In genomic region chr2:81171447-81171846, GRCh38 we compare ENCODE assay signal across 7 cellular contexts.
"Had no signal": no experiment of that assay in that cellular context is flagged by ENCODE, and none has a peak within 500 bp of the region (broad histone marks: within the 10 kb centered on the region; RNA-seq: fewer than 3 reads in every experiment).

No MANE protein-coding gene starts in this region.

- FAIRE-seq: HTR-8/SVneo, K562 had no signal

- DNase-seq: IMR-90, KBM-7, KG1 had no signal

- H3K27ac ChIP-seq: HL-60, KMS-11 had no signal

- ATAC-seq: K562 had no signal

- H3K9ac ChIP-seq: KMS-11 had no signal

- H3K4me2 ChIP-seq: KMS-11 had no signal

- H3K4me3 ChIP-seq: K562 had no signal
